17 cellular contexts compared by ENCODE assay signal in the genomic region with DNA sequence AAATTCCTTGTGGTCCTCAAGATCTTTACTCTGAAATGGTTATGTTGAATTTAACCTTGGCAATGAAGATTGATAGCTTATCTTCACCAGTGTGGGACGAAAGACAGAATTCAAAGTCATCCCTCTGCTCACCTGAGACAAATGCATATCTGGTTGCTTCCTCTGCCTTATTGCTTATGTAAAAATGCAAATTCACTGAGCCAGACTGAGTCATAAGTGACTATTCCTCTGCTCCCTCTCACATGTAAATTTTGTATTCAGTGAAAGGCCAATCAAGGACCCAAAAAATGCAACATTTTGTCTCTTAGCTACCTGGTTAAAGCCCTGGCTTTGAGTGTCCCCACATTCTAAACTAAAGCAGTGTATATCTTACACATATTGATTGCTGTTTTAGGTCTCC.
DNase-seq lines count a peak whose midpoint lies in the region; ATAC-seq and TF ChIP-seq lines count a peak whose summit lies in the region.
"Had no signal": no experiment of that assay in that cellular context is flagged by ENCODE, and none has a peak within 500 bp of the region (broad histone marks: within the 10 kb centered on the region; RNA-seq: fewer than 3 reads in every experiment).

No MANE protein-coding gene starts in this region.

- TF ChIP-seq CTCF in fibroblast of mammary gland (conservative IDR thresholded peaks at IDR 0.05; ENCODE audit: control insufficient read depth, insufficient read depth, low read depth, low read length): no peak

- H3K36me3 Mint-ChIP-seq in activated naive CD8-positive, alpha-beta T cell treated with anti-CD3 and anti-CD28 coated beads for 36 hours: no peaks in the 10 kb centered on the region
- H3K36me3 Mint-ChIP-seq: CD4-positive, alpha-beta memory T cell had no signal

- no peak for ATAC-seq in GM21528 (IDR thresholded peaks at IDR 0.05; ENCODE audit: low FRiP score, unreplicated experiment)

- H3K9me3 Mint-ChIP-seq in activated naive CD8-positive, alpha-beta T cell treated with anti-CD3 and anti-CD28 coated beads for 36 hours: peaks cover 2% of the 10 kb centered on the region

- DNase-seq in NCI-H345 treated with DMSO at 0.1 percent for 48 hours (lab: John Stamatoyannopoulos, UW; ENCODE audit: unreplicated experiment) (peak; percentile 15), NCI-H345 (lab: John Stamatoyannopoulos, UW) (no peak), NCI-H526 treated with DMSO at 0.1 percent for 48 hours (lab: John Stamatoyannopoulos, UW) (peak; percentile 69), fibroblast of mammary gland (ENCODE audit: low read depth) (peak; percentile 34), renal cortical epithelial cell (ENCODE audit: low read depth) (peak; percentile 44), NCI-H1105 (lab: John Stamatoyannopoulos, UW) (no peak)
- no peak for DNase-seq in activated naive CD8-positive, alpha-beta T cell treated with anti-CD3 and anti-CD28 coated beads for 36 hours
- DNase-seq: ACHN; CD4-positive, alpha-beta memory T cell; GDM1; H9; NCI-H187; RPMI8226; SHP77; SW 1271 had no signal

- H3K27ac Mint-ChIP-seq in activated naive CD8-positive, alpha-beta T cell treated with anti-CD3 and anti-CD28 coated beads for 36 hours: no peak overlapping the region
- H3K27ac Mint-ChIP-seq: CD4-positive, alpha-beta memory T cell; H9 had no signal

- no peaks in the 10 kb centered on the region for H3K27me3 Mint-ChIP-seq in activated naive CD8-positive, alpha-beta T cell treated with anti-CD3 and anti-CD28 coated beads for 36 hours
- H3K27me3 Mint-ChIP-seq: CD4-positive, alpha-beta memory T cell had no signal

- H3K4me1 Mint-ChIP-seq in activated naive CD8-positive, alpha-beta T cell treated with anti-CD3 and anti-CD28 coated beads for 36 hours: peaks cover 7% of the 10 kb centered on the region

- H3K4me3 ChIP-seq in fibroblast of mammary gland (ENCODE audit: control insufficient read depth, low read depth, low read length): no peak overlapping the region
- H3K4me3 ChIP-seq: BLaER1 treated with 17β-estradiol and CSF1 and Interleukin-3, amounts not matched to agents 10 nM and 100 nM had no signal

- H3K4me3 Mint-ChIP-seq in activated naive CD8-positive, alpha-beta T cell treated with anti-CD3 and anti-CD28 coated beads for 36 hours: no peak overlapping the region
- H3K4me3 Mint-ChIP-seq: CD4-positive, alpha-beta memory T cell; H9 had no signal

Comparison
In these comparisons a context has a peak if more than half of its experiments do, and no peak if none do; other contexts are left out.
1. DNase-seq: peak in NCI-H345 treated with DMSO at 0.1 percent for 48 hours (single experiment), NCI-H526 treated with DMSO at 0.1 percent for 48 hours (single experiment), fibroblast of mammary gland (single experiment) and renal cortical epithelial cell (single experiment); none in NCI-H345 (single experiment), NCI-H1105 (single experiment) and activated naive CD8-positive, alpha-beta T cell treated with anti-CD3 and anti-CD28 coated beads for 36 hours (single experiment).